ENCODE assay signal across 28 cellular contexts in genomic region chr18:79704631-79705030, GRCh38.
"Had no signal": no experiment of that assay in that cellular context is flagged by ENCODE, and none has a peak within 500 bp of the region (broad histone marks: within the 10 kb centered on the region; RNA-seq: fewer than 3 reads in every experiment).

No MANE protein-coding gene starts in this region.

- H3K27ac ChIP-seq: stomach, suprapubic skin, testis, thoracic aorta, thyroid gland, tibial artery, tibial nerve, transverse colon, upper lobe of left lung, upper lobe of right lung, uterus, vagina had no signal

- H3K9me3 Mint-ChIP-seq: stimulated activated effector memory CD8-positive, alpha-beta T cell treated with anti-CD3 and anti-CD28 coated beads, Interleukin-12 subunit alpha, Interleukin-12 subunit beta, amount 100 ng/mL, for 72 hours; stimulated activated memory B cell treated with anti-CD40 and anti-IgM and Interleukin-4, amounts not matched to agents 10 μg/mL and 1 μg/mL and 100 μg/mL, for 72 hours; stimulated activated naive B cell treated with anti-CD40 and anti-IgM and Interleukin-4, amounts not matched to agents 10 μg/mL and 1 μg/mL and 100 μg/mL, for 72 hours; stimulated activated naive CD8-positive, alpha-beta T cell treated with anti-CD3 and anti-CD28 coated beads, Interleukin-15, amount 100 ng/mL, for 72 hours; stimulated activated naive CD8-positive, alpha-beta T cell treated with anti-CD3 and anti-CD28 coated beads, Interleukin-15, Interleukin-2, amounts not matched to agents 100 ng/mL and 50 ng/mL, for 24 hours; type B pancreatic cell had no signal

- DNase-seq: stimulated activated CD4-positive, alpha-beta T cell treated with anti-CD3 and anti-CD28 coated beads, Interleukin-2, amount 100 ng/mL, for 48 hours; stimulated activated CD4-positive, alpha-beta T cell treated with anti-CD3 and anti-CD28 coated beads, Interleukin-4, amount 100 ng/mL, for 1 hour; stimulated activated CD4-positive, alpha-beta T cell treated with anti-CD3 and anti-CD28 coated beads, Interleukin-4, amount 100 ng/mL, for 24 hours; stimulated activated CD4-positive, alpha-beta T cell treated with anti-CD3 and anti-CD28 coated beads, Interleukin-4, amount 100 ng/mL, for 4 hours; stimulated activated CD8-positive, alpha-beta memory T cell treated with anti-CD3 and anti-CD28 coated beads, Interleukin-4, amount 100 ng/mL, for 48 hours; stimulated activated naive B cell treated with anti-CD40 and anti-IgM and Interleukin-4, amounts not matched to agents 10 μg/mL and 1 μg/mL and 100 μg/mL, for 72 hours; stimulated activated naive CD4-positive, alpha-beta T cell; stimulated activated naive CD4-positive, alpha-beta T cell treated with Interleukin-2 at 50 U/mL for 16 hours; stimulated activated naive CD8-positive, alpha-beta T cell treated with anti-CD3 and anti-CD28 coated beads, Interleukin-15, amount 100 ng/mL, for 72 hours; stimulated activated naive CD8-positive, alpha-beta T cell treated with anti-CD3 and anti-CD28 coated beads, Interleukin-15, Interleukin-2, amounts not matched to agents 100 U/mL and 50 U/mL, for 24 hours; stomach; substantia nigra; testis; thyroid gland; tibial artery; transverse colon; trophoblast cell; upper lobe of left lung; upper lobe of right lung; uterus had no signal

- H3K9me3 ChIP-seq: stomach, suprapubic skin, testis, thoracic aorta, thyroid gland, tibial artery, transverse colon, upper lobe of left lung, upper lobe of right lung, uterus, vagina had no signal

- H3K4me1 ChIP-seq: stomach, suprapubic skin, testis, thyroid gland, tibial artery, tibial nerve, upper lobe of left lung, upper lobe of right lung, uterus, vagina had no signal

- H3K4me3 Mint-ChIP-seq: stimulated activated effector memory CD8-positive, alpha-beta T cell treated with anti-CD3 and anti-CD28 coated beads, Interleukin-12 subunit alpha, Interleukin-12 subunit beta, amount 100 ng/mL, for 72 hours; stimulated activated memory B cell treated with anti-CD40 and anti-IgM and Interleukin-4, amounts not matched to agents 10 μg/mL and 1 μg/mL and 100 μg/mL, for 72 hours; stimulated activated naive B cell treated with anti-CD40 and anti-IgM and Interleukin-4, amounts not matched to agents 10 μg/mL and 1 μg/mL and 100 μg/mL, for 72 hours; stimulated activated naive CD8-positive, alpha-beta T cell treated with anti-CD3 and anti-CD28 coated beads, Interleukin-15, amount 100 ng/mL, for 72 hours; stimulated activated naive CD8-positive, alpha-beta T cell treated with anti-CD3 and anti-CD28 coated beads, Interleukin-15, Interleukin-2, amounts not matched to agents 100 ng/mL and 50 ng/mL, for 24 hours; type B pancreatic cell had no signal

- ATAC-seq: stimulated activated effector memory CD8-positive, alpha-beta T cell treated with anti-CD3 and anti-CD28 coated beads, Interleukin-12 subunit alpha, Interleukin-12 subunit beta, amount 100 ng/mL, for 72 hours; stimulated activated memory B cell treated with anti-CD40 and anti-IgM and Interleukin-4, amounts not matched to agents 10 μg/mL and 1 μg/mL and 100 μg/mL, for 72 hours; stimulated activated naive B cell treated with anti-CD40 and anti-IgM and Interleukin-4, amounts not matched to agents 10 μg/mL and 1 μg/mL and 100 μg/mL, for 72 hours; stimulated activated naive CD8-positive, alpha-beta T cell treated with anti-CD3 and anti-CD28 coated beads, Interleukin-15, amount 100 ng/mL, for 72 hours; stimulated activated naive CD8-positive, alpha-beta T cell treated with anti-CD3 and anti-CD28 coated beads, Interleukin-15, Interleukin-2, amounts not matched to agents 100 U/mL and 50 U/mL, for 24 hours had no signal

- H3K27me3 Mint-ChIP-seq: stimulated activated memory B cell treated with anti-CD40 and anti-IgM and Interleukin-4, amounts not matched to agents 10 μg/mL and 1 μg/mL and 100 μg/mL, for 72 hours; stimulated activated naive B cell treated with anti-CD40 and anti-IgM and Interleukin-4, amounts not matched to agents 10 μg/mL and 1 μg/mL and 100 μg/mL, for 72 hours; stimulated activated naive CD8-positive, alpha-beta T cell treated with anti-CD3 and anti-CD28 coated beads, Interleukin-15, amount 100 ng/mL, for 72 hours; stimulated activated naive CD8-positive, alpha-beta T cell treated with anti-CD3 and anti-CD28 coated beads, Interleukin-15, Interleukin-2, amounts not matched to agents 100 ng/mL and 50 ng/mL, for 24 hours; type B pancreatic cell had no signal

- H3K4me3 ChIP-seq: stomach, suprapubic skin, testis, thoracic aorta, thyroid gland, tibial artery, tibial nerve, transverse colon, upper lobe of left lung, upper lobe of right lung, uterus, vagina had no signal

- H3K27ac Mint-ChIP-seq: stimulated activated effector memory CD8-positive, alpha-beta T cell treated with anti-CD3 and anti-CD28 coated beads, Interleukin-12 subunit alpha, Interleukin-12 subunit beta, amount 100 ng/mL, for 72 hours; stimulated activated memory B cell treated with anti-CD40 and anti-IgM and Interleukin-4, amounts not matched to agents 10 μg/mL and 1 μg/mL and 100 μg/mL, for 72 hours; stimulated activated naive CD8-positive, alpha-beta T cell treated with anti-CD3 and anti-CD28 coated beads, Interleukin-15, amount 100 ng/mL, for 72 hours; stimulated activated naive CD8-positive, alpha-beta T cell treated with anti-CD3 and anti-CD28 coated beads, Interleukin-15, Interleukin-2, amounts not matched to agents 100 ng/mL and 50 ng/mL, for 24 hours; type B pancreatic cell had no signal

- H3K36me3 ChIP-seq: uterus had no signal

- H3K4me1 Mint-ChIP-seq: stimulated activated memory B cell treated with anti-CD40 and anti-IgM and Interleukin-4, amounts not matched to agents 10 μg/mL and 1 μg/mL and 100 μg/mL, for 72 hours; stimulated activated naive CD8-positive, alpha-beta T cell treated with anti-CD3 and anti-CD28 coated beads, Interleukin-15, amount 100 ng/mL, for 72 hours had no signal

- H3K27me3 ChIP-seq: stomach, suprapubic skin, testis, thyroid gland, tibial artery, tibial nerve, transverse colon, upper lobe of left lung, upper lobe of right lung, uterus, vagina had no signal
